ENCODE assay signal across 12 cellular contexts in the genomic region with DNA sequence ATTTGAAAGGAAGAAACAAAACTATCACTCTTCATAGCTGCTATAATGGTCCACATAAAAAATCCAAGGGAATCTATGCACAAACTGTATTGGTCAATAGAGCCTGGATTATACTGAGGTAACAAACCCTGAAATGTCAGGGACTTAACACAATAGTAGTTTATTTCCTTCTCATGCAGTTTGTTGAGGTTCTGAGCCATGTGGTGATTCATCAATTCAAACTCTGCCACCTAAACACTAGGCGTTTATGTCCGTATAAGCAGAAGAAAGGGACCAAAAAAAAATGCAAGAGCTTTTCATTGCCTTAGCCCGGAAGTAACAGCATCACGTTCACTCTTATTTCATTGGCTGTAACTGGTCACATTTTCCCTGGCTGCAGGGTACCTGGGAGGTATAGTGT.
DNase-seq lines count a peak whose midpoint lies in the region; ATAC-seq and TF ChIP-seq lines count a peak whose summit lies in the region.
"Had no signal": no experiment of that assay in that cellular context is flagged by ENCODE, and none has a peak within 500 bp of the region (broad histone marks: within the 10 kb centered on the region; RNA-seq: fewer than 3 reads in every experiment).

No MANE protein-coding gene starts in this region.

- DNase-seq in H4 (ENCODE audit: low spot score) (peak; percentile 49), SK-MEL-5 (ENCODE audit: low read depth, low spot score) (peak; percentile 20), NCI-H2029 treated with DMSO at 0.1 percent for 48 hours (lab: John Stamatoyannopoulos, UW) (no peak), globus pallidus (ENCODE audit: low spot score) (no peak), GM13977 (ENCODE audit: low spot score) (no peak)
- DNase-seq: BE2C; CD4-positive, alpha-beta memory T cell; COR-L47; GOT3 had no signal

- peak; percentile 92 for ATAC-seq in esophagus mucosa
- ATAC-seq: A549, HepG2 had no signal

- in situ Hi-C loops in SK-MEL-5 (cut with HindIII; ENCODE audit: low pct_unique_long_range_greater_than_20kb, low sequenced_read_pairs): no loop called here
- in situ Hi-C loops in GM13977 (cut with MboI; ENCODE audit: low pct_unique_long_range_greater_than_20kb, low sequenced_read_pairs, unreplicated experiment): no loop called here

- no peak for TF ChIP-seq CTCF in GM13977 (IDR thresholded peaks at IDR 0.05; ENCODE audit: extremely low read depth, insufficient read depth, missing control alignments)

Comparison
In these comparisons a context has a peak if more than half of its experiments do, and no peak if none do; other contexts are left out.
1. DNase-seq: peak in H4 (single experiment) and SK-MEL-5 (single experiment); none in NCI-H2029 treated with DMSO at 0.1 percent for 48 hours (single experiment), globus pallidus (single experiment) and GM13977 (single experiment).